In genomic region chr1:113246929-113247328, GRCh38 we compare ENCODE assay signal across 36 cellular contexts.
"Had no signal": no experiment of that assay in that cellular context is flagged by ENCODE, and none has a peak within 500 bp of the region (broad histone marks: within the 10 kb centered on the region; RNA-seq: fewer than 3 reads in every experiment).

No MANE protein-coding gene starts in this region.

- H3K4me3 Mint-ChIP-seq: activated CD4-positive, alpha-beta T cell treated with anti-CD3 and anti-CD28 coated beads for 36 hours; activated CD4-positive, alpha-beta T cell treated with anti-CD3 and anti-CD28 coated beads, Interleukin-2, amount 10 ng/mL, durations not matched to agents 7 days and 5 days; activated CD8-positive, alpha-beta T cell treated with anti-CD3 and anti-CD28 coated beads, Interleukin-2, amount 10 ng/mL, durations not matched to agents 7 days and 5 days; activated naive CD4-positive, alpha-beta T cell treated with anti-CD3 and anti-CD28 coated beads, Interleukin-2, amount 50 U/mL, for 24 hours; activated naive CD8-positive, alpha-beta T cell treated with anti-CD3 and anti-CD28 coated beads, Interleukin-2, amount 10 ng/mL, durations not matched to agents 7 days and 5 days; activated T-cell treated with anti-CD3 and anti-CD28 coated beads, Interleukin-2, amount 50 U/mL, for 24 hours; T-helper 1 cell treated with Interleukin-12 subunit alpha and Interleukin-12 subunit beta and Interleukin-4 antibody, amounts not matched to agents 30 μg/mL and 1 μg/mL, for 36 hours; T-helper 2 cell treated with Interferon-gamma antibody and Interleukin-4, amounts not matched to agents 5 μg/mL and 100 μg/mL, for 36 hours; WTC11 had no signal

- DNase-seq: activated CD4-positive, alpha-beta T cell treated with anti-CD3 and anti-CD28 coated beads for 36 hours; activated CD4-positive, alpha-beta T cell treated with anti-CD3 and anti-CD28 coated beads, Interleukin-2, amount 10 ng/mL, durations not matched to agents 7 days and 5 days; activated CD4-positive, alpha-beta T cell treated with anti-CD3 and anti-CD28 coated beads, Interleukin-2, amount 50 U/mL, for 48 hours; activated CD8-positive, alpha-beta T cell treated with anti-CD3 and anti-CD28 coated beads, Interleukin-2, amount 10 ng/mL, durations not matched to agents 7 days and 5 days; activated gamma-delta T cell; activated naive CD4-positive, alpha-beta T cell treated with Interleukin-2 at 50 U/mL for 16 hours; activated naive CD8-positive, alpha-beta T cell treated with anti-CD3 and anti-CD28 coated beads, Interleukin-2, amount 10 ng/mL, durations not matched to agents 7 days and 5 days; activated T-cell treated with anti-CD3 and anti-CD28 coated beads, Interleukin-2, amount 50 U/mL, for 24 hours; amygdala; MM.1S; NCI-H1092 treated with DMSO at 0.1 percent for 48 hours; NCI-H1417; NCI-H146; NCI-H187; NCI-H2029 treated with DMSO at 0.1 percent for 48 hours; NCI-H2107; NCI-H2171; NCI-H510A; NCI-H748 treated with DMSO at 0.1 percent for 48 hours; NK-92 treated with Interleukin-12 subunit alpha and Interleukin-12 subunit beta, amount 100 ng/mL, for 24 hours; Peyer's patch; RPMI8226; SHP77 treated with DMSO at 0.1 percent for 48 hours; SK-N-SH had no signal

- H3K27me3 Mint-ChIP-seq: activated CD4-positive, alpha-beta T cell treated with anti-CD3 and anti-CD28 coated beads, Interleukin-2, amount 10 ng/mL, durations not matched to agents 7 days and 5 days had no signal

- ATAC-seq: activated CD4-positive, alpha-beta T cell treated with anti-CD3 and anti-CD28 coated beads for 36 hours; activated CD4-positive, CD25-positive, alpha-beta regulatory T cell treated with anti-CD3 and anti-CD28 coated beads, Interleukin-2, amount 50 U/mL, for 24 hours; activated CD8-positive, alpha-beta T cell treated with anti-CD3 and anti-CD28 coated beads, Interleukin-2, amount 10 ng/mL, durations not matched to agents 7 days and 5 days; PC-3; WTC11 had no signal

- H3K9ac ChIP-seq: KMS-11, SK-N-SH had no signal

- H3K36me3 Mint-ChIP-seq: activated naive CD4-positive, alpha-beta T cell treated with anti-CD3 and anti-CD28 coated beads, Interleukin-2, amount 50 U/mL, for 24 hours; activated naive CD8-positive, alpha-beta T cell treated with anti-CD3 and anti-CD28 coated beads, Interleukin-2, amount 10 ng/mL, durations not matched to agents 7 days and 5 days; WTC11 had no signal

- H3K27ac Mint-ChIP-seq: activated CD4-positive, alpha-beta T cell treated with anti-CD3 and anti-CD28 coated beads for 36 hours; activated CD4-positive, alpha-beta T cell treated with anti-CD3 and anti-CD28 coated beads, Interleukin-2, amount 10 ng/mL, durations not matched to agents 7 days and 5 days; activated CD8-positive, alpha-beta T cell treated with anti-CD3 and anti-CD28 coated beads, Interleukin-2, amount 10 ng/mL, durations not matched to agents 7 days and 5 days; activated naive CD4-positive, alpha-beta T cell treated with anti-CD3 and anti-CD28 coated beads, Interleukin-2, amount 50 U/mL, for 24 hours; activated naive CD8-positive, alpha-beta T cell treated with anti-CD3 and anti-CD28 coated beads, Interleukin-2, amount 10 ng/mL, durations not matched to agents 7 days and 5 days; activated T-cell treated with anti-CD3 and anti-CD28 coated beads, Interleukin-2, amount 50 U/mL, for 24 hours; activated T-helper 2 cell treated with anti-CD3 and anti-CD28 coated beads, Interferon-gamma antibody, Interleukin-2, Interleukin-4, amounts not matched to agents 10 μg/mL and 5 μg/mL and 100 μg/mL, durations not matched to agents 14 hours and 24 hours and 36 hours; T-helper 1 cell treated with Interleukin-12 subunit alpha and Interleukin-12 subunit beta and Interleukin-4 antibody, amounts not matched to agents 30 μg/mL and 1 μg/mL, for 36 hours; T-helper 2 cell treated with Interferon-gamma antibody and Interleukin-4, amounts not matched to agents 5 μg/mL and 100 μg/mL, for 36 hours; WTC11 had no signal

- H3K27me3 ChIP-seq: ascending aorta, Peyer's patch, SJSA1 had no signal

- H3K36me3 ChIP-seq: ascending aorta, Peyer's patch, SJSA1 had no signal

- H3K4me2 ChIP-seq: KMS-11, SK-N-SH had no signal

- H3K9me3 ChIP-seq: ascending aorta, Peyer's patch, SJSA1, SK-N-SH had no signal

- H3K4me1 Mint-ChIP-seq: activated CD4-positive, alpha-beta T cell treated with anti-CD3 and anti-CD28 coated beads for 36 hours; activated CD4-positive, alpha-beta T cell treated with anti-CD3 and anti-CD28 coated beads, Interleukin-2, amount 10 ng/mL, durations not matched to agents 7 days and 5 days; activated naive CD4-positive, alpha-beta T cell treated with anti-CD3 and anti-CD28 coated beads, Interleukin-2, amount 50 U/mL, for 24 hours; activated naive CD8-positive, alpha-beta T cell treated with anti-CD3 and anti-CD28 coated beads, Interleukin-2, amount 10 ng/mL, durations not matched to agents 7 days and 5 days had no signal

- H3K9me3 Mint-ChIP-seq: activated CD4-positive, alpha-beta T cell treated with anti-CD3 and anti-CD28 coated beads, Interleukin-2, amount 10 ng/mL, durations not matched to agents 7 days and 5 days; activated naive CD4-positive, alpha-beta T cell treated with anti-CD3 and anti-CD28 coated beads, Interleukin-2, amount 50 U/mL, for 24 hours; activated naive CD8-positive, alpha-beta T cell treated with anti-CD3 and anti-CD28 coated beads, Interleukin-2, amount 10 ng/mL, durations not matched to agents 7 days and 5 days; activated T-cell treated with anti-CD3 and anti-CD28 coated beads, Interleukin-2, amount 50 U/mL, for 24 hours; activated T-helper 2 cell treated with anti-CD3 and anti-CD28 coated beads, Interferon-gamma antibody, Interleukin-2, Interleukin-4, amounts not matched to agents 10 μg/mL and 5 μg/mL and 100 μg/mL, durations not matched to agents 14 hours and 24 hours and 36 hours; T-helper 1 cell treated with Interleukin-12 subunit alpha and Interleukin-12 subunit beta and Interleukin-4 antibody, amounts not matched to agents 30 μg/mL and 1 μg/mL, for 36 hours; T-helper 2 cell treated with Interferon-gamma antibody and Interleukin-4, amounts not matched to agents 5 μg/mL and 100 μg/mL, for 36 hours; WTC11 had no signal

- H3K27ac ChIP-seq: ascending aorta, KMS-11, Peyer's patch, SJSA1 had no signal

- FAIRE-seq: bronchial epithelial cell, TTC549 had no signal

- H3K4me3 ChIP-seq: ascending aorta, Peyer's patch, SJSA1 had no signal

- H3K4me1 ChIP-seq: ascending aorta, SJSA1 had no signal
